13 cellular contexts compared by ENCODE assay signal in the genomic region with DNA sequence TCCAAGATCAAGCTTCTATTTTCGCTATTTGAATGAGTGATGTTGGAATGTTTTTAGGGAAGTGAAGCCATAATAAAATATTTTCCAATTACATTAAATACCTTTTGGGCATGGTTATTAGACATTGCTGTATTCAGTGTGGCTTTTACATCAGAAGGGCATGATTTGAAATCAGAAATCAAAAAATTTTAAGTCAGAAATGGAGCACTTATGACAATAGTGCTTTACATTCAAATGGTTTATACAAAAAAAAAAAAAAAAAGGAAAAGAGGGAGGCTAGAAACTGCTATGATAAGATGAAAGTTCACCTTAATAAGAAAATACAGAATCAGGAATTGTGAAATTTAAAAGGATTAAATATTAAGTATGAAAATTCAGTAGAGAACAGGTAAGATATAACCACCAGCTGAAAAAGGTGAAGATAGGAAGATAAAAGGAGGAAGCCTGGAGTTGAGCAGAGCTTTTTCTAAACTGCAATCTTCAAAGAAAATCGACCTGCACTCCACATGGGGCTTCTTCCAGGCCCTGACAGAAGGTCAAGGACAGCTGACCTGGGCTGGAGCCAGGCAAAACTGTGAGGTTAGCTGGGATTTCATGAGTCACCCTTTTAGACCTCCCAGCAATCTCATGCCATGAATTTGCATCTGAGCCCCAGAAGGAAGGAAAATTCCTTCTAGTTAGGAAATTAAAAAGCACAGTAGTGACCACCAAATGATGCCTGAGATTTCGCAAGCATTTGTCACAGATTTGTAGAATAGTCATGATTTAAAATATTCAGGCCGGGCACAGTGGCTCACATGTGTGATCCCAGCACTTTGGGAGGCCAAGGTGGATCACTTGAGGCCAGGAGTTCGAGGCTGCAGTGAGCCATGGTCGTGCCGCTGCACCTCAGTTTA. TPM values are rescaled to one million over a fixed set of nuclear protein-coding genes. Genes with fewer than 3 reads are reported as not detected.
A peak's percentile ranks its signal among the peaks of the same experiment; 100 is the strongest.
DNase-seq lines count a peak whose midpoint lies in the region; TF ChIP-seq lines count a peak whose summit lies in the region.
"Had no signal": no experiment of that assay in that cellular context is flagged by ENCODE, and none has a peak within 500 bp of the region (broad histone marks: within the 10 kb centered on the region; RNA-seq: fewer than 3 reads in every experiment).

No MANE protein-coding gene starts in this region.

- peak; percentile 83 for DNase-seq in Daoy (ENCODE audit: low read depth)
- peak; percentile 62 for DNase-seq in MG63
- peak; percentile 82 for DNase-seq in fibroblast of mammary gland (ENCODE audit: low read depth)
- DNase-seq in myocyte (ENCODE audit: low read depth), result peak; percentile 92
- DNase-seq in NOMO-1 treated with dmso at 0.1 percent for 144 hours (lab: John Stamatoyannopoulos, UW; ENCODE audit: unreplicated experiment), result no peak
- no peak for DNase-seq in colonic mucosa
- no peak for DNase-seq in OCI-LY7 (ENCODE audit: low spot score)
- no peak for DNase-seq in D341Med (ENCODE audit: low spot score)
- DNase-seq: activated CD4-positive, alpha-beta T cell treated with anti-CD3 and anti-CD28 coated beads for 36 hours; CD4-positive, alpha-beta T cell; effector CD4-positive, alpha-beta T cell; NCI-H2029 had no signal

- H2AFZ ChIP-seq in OCI-LY7 (ENCODE audit: low read length), result no peak overlapping the region

- H4K20me1 ChIP-seq in OCI-LY7 (ENCODE audit: insufficient read depth, low read length), result no peaks in the 10 kb centered on the region

- H3K27me3 ChIP-seq in MG63 (no peaks in the 10 kb centered on the region), colonic mucosa (no peaks in the 10 kb centered on the region)

- H3K9me2 ChIP-seq in OCI-LY7 (ENCODE audit: insufficient read depth, low read length), result no peaks in the 10 kb centered on the region

- BruUV-seq in OCI-LY7 (replicated peaks; lab: Mats Ljungman, UMichigan), result no TSS peak

- POLR2A ChIA-PET in OCI-LY7 (lab: Charles Lee), result interaction anchor here (0.7 kb wide), 1 partner anchor 435 kb away, joined by 4 read pairs; no protein-coding TSS in a partner anchor

- no peak overlapping the region for H3K9ac ChIP-seq in colonic mucosa (ENCODE audit: low read depth in 2 of 2, low read length in 2 of 2)

- H3K9me3 ChIP-seq in MG63 (0 out of 2 replicates have a peak, but pooled peaks cover 2% of the 10 kb centered on the region), colonic mucosa (no peaks in the 10 kb centered on the region), OCI-LY7 (ENCODE audit: low read length) (no peaks in the 10 kb centered on the region)

- H3K4me2 ChIP-seq in OCI-LY7 (ENCODE audit: low read length), result no peak overlapping the region

- intact Hi-C loops in colonic mucosa (cut with DNase I), result no loop called here
- intact Hi-C loops in OCI-LY7 (cut with micrococcal nuclease; ENCODE audit: unreplicated experiment), result no loop called here

- H3K4me1 ChIP-seq in colonic mucosa, result no peaks in the 10 kb centered on the region
- no peaks in the 10 kb centered on the region for H3K4me1 ChIP-seq in OCI-LY7 (ENCODE audit: insufficient read depth, low read length, poor library complexity, severe bottlenecking)

- H3K36me3 ChIP-seq in MG63 (no peaks in the 10 kb centered on the region), colonic mucosa (no peaks in the 10 kb centered on the region), OCI-LY7 (ENCODE audit: insufficient read depth, low read length) (no peaks in the 10 kb centered on the region)

- H3K27ac ChIP-seq in colonic mucosa (no peak overlapping the region), OCI-LY7 (ENCODE audit: low read depth, low read length, poor library complexity, severe bottlenecking) (no peak overlapping the region)
- H3K27ac ChIP-seq: HL-60 had no signal

- TF ChIP-seq CTCF in fibroblast of mammary gland (conservative IDR thresholded peaks at IDR 0.05; ENCODE audit: control insufficient read depth, insufficient read depth, low read depth, low read length), result no peak
- no peak for TF ChIP-seq CTCF in colonic mucosa (IDR thresholded peaks at IDR 0.05)
- TF ChIP-seq CTCF in OCI-LY7 (conservative IDR thresholded peaks at IDR 0.05; ENCODE audit: low read length), result no peak

- CTCF ChIA-PET in OCI-LY7 (lab: Charles Lee; ENCODE audit: unreplicated experiment), result no interaction called here

- H3K4me3 ChIP-seq in MG63, result no peak overlapping the region
- H3K4me3 ChIP-seq in fibroblast of mammary gland (ENCODE audit: control insufficient read depth, low read depth, low read length), result no peak overlapping the region
- H3K4me3 ChIP-seq in colonic mucosa, result no peak overlapping the region
- H3K4me3 ChIP-seq in OCI-LY7 (ENCODE audit: low read depth, low read length, poor library complexity, severe bottlenecking), result no peak overlapping the region

- no peaks in the 10 kb centered on the region for H3K79me2 ChIP-seq in OCI-LY7 (ENCODE audit: insufficient read depth, low read depth, low read length)

RNA-seq across cellular contexts. Expression of gene BMP4, which starts 23.4 kb away (rescaled TPM):
- 8.0 and 9.5 TPM in 2 replicates for total RNA-seq in Daoy (2014; rRNA removed; shearing (Covaris generic))
- 9.3 and 13.5 TPM in 2 replicates for total RNA-seq in MG63 (2014; rRNA removed; shearing (Covaris generic); ENCODE audit: low replicate concordance)
- 12.7 and 12.9 TPM in 2 replicates for total RNA-seq in myocyte
- 32.3 TPM for polyA plus RNA-seq in myocyte (2012)
- total RNA-seq in colonic mucosa, result 10 to 100 TPM; 11.7 to 14.5 TPM
- total RNA-seq in OCI-LY7 (2014; rRNA removed; shearing (Covaris generic)), result not detected in 2 replicates
- not detected in 2 replicates for total RNA-seq in OCI-LY7 (2022)
- total RNA-seq: activated CD4-positive, alpha-beta T cell treated with anti-CD3 and anti-CD28 coated beads for 36 hours; CD4-positive, alpha-beta T cell had no signal

Comparison
In these comparisons a context has a peak if more than half of its experiments do, and no peak if none do; other contexts are left out.
1. DNase-seq: peak in Daoy (single experiment), MG63 (single experiment), fibroblast of mammary gland (single experiment) and myocyte (single experiment); none in NOMO-1 treated with dmso at 0.1 percent for 144 hours (single experiment), colonic mucosa (single experiment), OCI-LY7 (single experiment) and D341Med (single experiment).